ENCODE assay signal across 9 cellular contexts in the genomic region with DNA sequence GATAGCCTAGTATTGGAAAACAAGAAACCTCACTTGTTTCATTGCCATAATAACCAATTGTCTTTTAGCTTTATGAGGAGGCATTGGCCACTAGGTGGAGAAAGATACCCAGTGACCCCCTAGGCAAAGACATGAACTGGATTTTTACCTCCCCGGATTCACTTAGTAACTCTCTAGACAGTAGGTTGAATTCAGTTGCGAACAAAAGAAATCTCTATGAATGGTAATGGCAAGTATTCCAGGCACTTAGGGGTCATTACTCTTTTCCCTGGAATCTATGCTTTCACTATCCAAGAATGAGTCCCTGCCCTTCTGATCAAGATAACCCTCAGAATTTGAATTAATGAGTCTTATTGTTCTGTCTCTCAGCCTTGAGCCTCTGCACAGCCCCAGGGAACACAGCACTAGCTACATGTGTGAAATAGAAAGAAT. TPM values are rescaled to one million over a fixed set of nuclear protein-coding genes. Genes with fewer than 3 reads are reported as not detected.
DNase-seq lines count a peak whose midpoint lies in the region; ATAC-seq and TF ChIP-seq lines count a peak whose summit lies in the region.
"Had no signal": no experiment of that assay in that cellular context is flagged by ENCODE, and none has a peak within 500 bp of the region (broad histone marks: within the 10 kb centered on the region; RNA-seq: fewer than 3 reads in every experiment).

No MANE protein-coding gene starts in this region.

- H3K4me3 Mint-ChIP-seq in type B pancreatic cell = no peak overlapping the region
- H3K4me3 Mint-ChIP-seq: activated B cell treated with CpG ODN at 0.5 μM for 24 hours had no signal

- peak; percentile 71 to 81 for DNase-seq in NCI-H2081 (lab: John Stamatoyannopoulos, UW)
- DNase-seq in astrocyte of the hippocampus (ENCODE audit: low read depth, low spot score) = peak; percentile 93
- peak; percentile 60 for DNase-seq in iPS-NIHi7 (ENCODE audit: extremely low spot score)
- no peak for DNase-seq in type B pancreatic cell (ENCODE audit: extremely low spot score, unreplicated experiment)
- no peak for DNase-seq in activated naive CD4-positive, alpha-beta T cell (lab: John Stamatoyannopoulos, UW)
- DNase-seq: activated B cell treated with CpG ODN at 0.5 μM for 24 hours had no signal

- no peak overlapping the region for H3K27ac Mint-ChIP-seq in type B pancreatic cell
- H3K27ac Mint-ChIP-seq: activated B cell treated with CpG ODN at 0.5 μM for 24 hours had no signal

- H3K4me1 Mint-ChIP-seq in type B pancreatic cell (ENCODE audit: unreplicated experiment) = no peaks in the 10 kb centered on the region
- H3K4me1 Mint-ChIP-seq: activated B cell treated with CpG ODN at 0.5 μM for 24 hours had no signal

- TF ChIP-seq CTCF in type B pancreatic cell (conservative IDR thresholded peaks at IDR 0.05) = peak; percentile 87

- H3K9me3 Mint-ChIP-seq in type B pancreatic cell = no peaks in the 10 kb centered on the region

- peaks cover 2% of the 10 kb centered on the region for H3K36me3 Mint-ChIP-seq in type B pancreatic cell

- no peaks in the 10 kb centered on the region for H3K27me3 Mint-ChIP-seq in type B pancreatic cell

- peak; percentile 48 for ATAC-seq in GM18502 (IDR thresholded peaks at IDR 0.05; ENCODE audit: poor library complexity, unreplicated experiment)
- no peak for ATAC-seq in HG02798 (IDR thresholded peaks at IDR 0.05; ENCODE audit: poor library complexity, unreplicated experiment)
- no peak for ATAC-seq in HG03196 (IDR thresholded peaks at IDR 0.05; ENCODE audit: unreplicated experiment)

RNA-seq across cellular contexts. Expression of a gene that starts 29.5 kb away (rescaled TPM):
- total RNA-seq in type B pancreatic cell (ENCODE audit: low replicate concordance) = 0.17 and 16.3 TPM in 2 replicates
- total RNA-seq: activated B cell treated with CpG ODN at 0.5 μM for 24 hours had no signal

Comparison
In these comparisons a context has a peak if more than half of its experiments do, and no peak if none do; other contexts are left out.
1. DNase-seq: peak in NCI-H2081 (2 of 2), astrocyte of the hippocampus (single experiment) and iPS-NIHi7 (single experiment); none in type B pancreatic cell (single experiment) and activated naive CD4-positive, alpha-beta T cell (0 of 4).